Comparison of ENCODE assay signal across 8 cellular contexts in the genomic region with DNA sequence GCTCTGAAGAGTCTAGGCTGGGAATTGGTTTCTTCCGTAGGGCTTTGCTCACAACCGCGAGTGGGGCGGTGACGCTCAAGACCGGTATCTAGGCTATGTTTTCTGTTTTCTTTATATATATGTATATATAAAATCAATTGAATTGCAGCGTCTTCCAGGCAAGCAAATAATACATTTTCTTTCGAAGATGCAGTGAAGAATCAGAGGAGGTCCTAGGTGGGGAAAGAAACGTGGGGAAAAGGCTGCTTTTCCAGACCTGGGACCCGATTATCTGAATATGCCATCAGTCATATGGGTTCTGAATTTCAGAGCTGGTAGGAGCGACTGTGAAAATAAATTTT. TPM values are rescaled to one million over a fixed set of nuclear protein-coding genes. Genes with fewer than 3 reads are reported as not detected.
DNase-seq lines count a peak whose midpoint lies in the region; ATAC-seq and TF ChIP-seq lines count a peak whose summit lies in the region.

No MANE protein-coding gene starts in this region.

- no peaks in the 10 kb centered on the region for H3K79me1 ChIP-seq in mesendoderm (ENCODE audit: low read length)

- no peak overlapping the region for H2AK5ac ChIP-seq in mesendoderm (ENCODE audit: low read length)

- ATAC-seq in heart right ventricle: no peak
- no peak for ATAC-seq in left ventricle myocardium superior
- ATAC-seq in upper lobe of left lung (ENCODE audit: low FRiP score in 2 of 2): no peak
- ATAC-seq in GM18511 (IDR thresholded peaks at IDR 0.05; ENCODE audit: unreplicated experiment): no peak

- no peak overlapping the region for H3K18ac ChIP-seq in mesendoderm (ENCODE audit: low read length)

- peak overlapping the region; percentile 97 for H2AFZ ChIP-seq in mammary epithelial cell (ENCODE audit: low read depth, low read length)

- no peak overlapping the region for H3K23ac ChIP-seq in mesendoderm (ENCODE audit: low read length)

- DNase-seq in heart right ventricle: no peak
- DNase-seq in left ventricle myocardium superior: no peak
- no peak for DNase-seq in mammary epithelial cell
- no peak for DNase-seq in mesendoderm
- no peak for DNase-seq in upper lobe of left lung
- no peak for DNase-seq in central memory CD4-positive, alpha-beta T cell
- DNase-seq in NCI-H187 (lab: John Stamatoyannopoulos, UW): no peak

- in situ Hi-C loops in mammary epithelial cell (cut with MboI; ENCODE audit: low sequenced_read_pairs in 2 of 2): no loop called here

- 8 to 10% methylated on average over 11 of the region's 11 CpGs for WGBS in heart right ventricle, 2 donors
- WGBS in mammary epithelial cell (ENCODE audit: low coverage, missing lambda C conversion rate): 46% methylated on average over 11 of the region's 11 CpGs
- WGBS in mesendoderm (ENCODE audit: extremely low coverage, insufficient coverage, low lambda C conversion rate): no CpG with 5 or more reads among the region's 11 CpGs
- WGBS in upper lobe of left lung, 2 donors: 8 to 10% methylated on average over 11 of the region's 11 CpGs

- H4K5ac ChIP-seq in mesendoderm (ENCODE audit: low read length): no peak overlapping the region

- no peak for TF ChIP-seq CTCF in heart right ventricle (IDR thresholded peaks at IDR 0.05)
- TF ChIP-seq CTCF in mammary epithelial cell (conservative IDR thresholded peaks at IDR 0.05 in 1 of 2, IDR thresholded peaks at IDR 0.05 in 1 of 2; ENCODE audit: extremely low read depth in 1 of 2, insufficient read depth in 1 of 2, low read depth in 1 of 2, low read length in 2 of 2): no peak
- TF ChIP-seq CTCF in upper lobe of left lung (IDR thresholded peaks at IDR 0.05): no peak

- BruUV-seq in mammary epithelial cell (replicated peaks; lab: Mats Ljungman, UMichigan): no TSS peak

- no peak overlapping the region for H4K8ac ChIP-seq in mesendoderm (ENCODE audit: low read depth, low read length)

- CTCF ChIA-PET in mammary epithelial cell (lab: Charles Lee; ENCODE audit: low non-redundant PET): no interaction called here

- H3K4me2 ChIP-seq in mammary epithelial cell (ENCODE audit: insufficient read depth, low read depth, low read length): peak overlapping the region; percentile 92
- H3K4me2 ChIP-seq in mesendoderm (ENCODE audit: low read length): peak overlapping the region; percentile 27

- dilution Hi-C loops in mammary epithelial cell (cut with HindIII; ENCODE audit: low sequenced_read_pairs): no loop called here

- H3K4ac ChIP-seq in mesendoderm (ENCODE audit: low read depth, low read length): no peak overlapping the region

- H3K4me3 ChIP-seq in heart right ventricle (peak overlapping the region; percentile 34 to 78 (median 63)), mammary epithelial cell (replicated peaks in 1 of 3; ENCODE audit: insufficient read depth in 1 of 3, low read depth in 2 of 3, low read length in 3 of 3) (peak overlapping the region; percentile 58 to 66 (median 62)), mesendoderm (ENCODE audit: low read length) (no peak overlapping the region), upper lobe of left lung (peak overlapping the region in 3 of 4 donors; percentile 55 to 71 (median 66))

- intact Hi-C loops in heart right ventricle (cut with DNase I) (no loop called here), left ventricle myocardium superior (cut with micrococcal nuclease) (no loop called here), mammary epithelial cell (cut with micrococcal nuclease) (loop anchor here (5.0 kb wide), 1 partner anchor 41 kb away; no protein-coding TSS in a partner anchor)

- TF ChIP-seq EP300 in upper lobe of left lung (IDR thresholded peaks at IDR 0.05): no peak

- no peak overlapping the region for H3K56ac ChIP-seq in mesendoderm (ENCODE audit: low read length)

- H3K79me2 ChIP-seq in mammary epithelial cell (ENCODE audit: insufficient read depth, low read length) (no peaks in the 10 kb centered on the region), mesendoderm (ENCODE audit: control insufficient read depth, insufficient read depth, low read length) (no peaks in the 10 kb centered on the region)

- H2BK120ac ChIP-seq in mesendoderm (ENCODE audit: low read depth, low read length): no peak overlapping the region

- H3K27me3 ChIP-seq in heart right ventricle: peaks cover 0 to 27% (median 0%) of the 10 kb centered on the region in 7 donors
- H3K27me3 ChIP-seq in mammary epithelial cell (ENCODE audit: insufficient read depth, low read length): no peaks in the 10 kb centered on the region
- H3K27me3 ChIP-seq in mesendoderm (ENCODE audit: insufficient read depth, low read length, poor library complexity): no peaks in the 10 kb centered on the region
- H3K27me3 ChIP-seq in upper lobe of left lung: peaks cover 0 to 6% (median 0%) of the 10 kb centered on the region in 4 donors

- no peaks in the 10 kb centered on the region for H3K36me3 ChIP-seq in heart right ventricle
- no peaks in the 10 kb centered on the region for H3K36me3 ChIP-seq in mammary epithelial cell (ENCODE audit: insufficient read depth, low read length)
- H3K36me3 ChIP-seq in mesendoderm (ENCODE audit: control insufficient read depth, insufficient read depth, low read length): no peaks in the 10 kb centered on the region
- no peaks in the 10 kb centered on the region for H3K36me3 ChIP-seq in upper lobe of left lung

- H3K4me1 ChIP-seq in heart right ventricle (peaks cover 0 to 18% (median 7%) of the 10 kb centered on the region in 9 donors), mammary epithelial cell (ENCODE audit: insufficient read depth, low read length) (peaks cover 6% of the 10 kb centered on the region), mesendoderm (ENCODE audit: control insufficient read depth, low read depth, low read length) (peaks cover 3% of the 10 kb centered on the region), upper lobe of left lung (peaks cover 4 to 21% (median 7%) of the 10 kb centered on the region in 4 donors)

- TF ChIP-seq POLR2A in upper lobe of left lung (IDR thresholded peaks at IDR 0.05): no peak

- H3K9me3 ChIP-seq in heart right ventricle: no peaks in the 10 kb centered on the region
- H3K9me3 ChIP-seq in mammary epithelial cell (replicated peaks; ENCODE audit: insufficient read depth, low read length): no peaks in the 10 kb centered on the region
- H3K9me3 ChIP-seq in upper lobe of left lung: no peaks in the 10 kb centered on the region

- H4K20me1 ChIP-seq in mammary epithelial cell (ENCODE audit: insufficient read depth, low read length): no peaks in the 10 kb centered on the region

- no peak overlapping the region for H2BK15ac ChIP-seq in mesendoderm (replicated peaks; ENCODE audit: low read depth)

- H2BK5ac ChIP-seq in mesendoderm (ENCODE audit: low read length): no peak overlapping the region

- H3K27ac ChIP-seq in heart right ventricle (peak overlapping the region in 3 of 10 donors; percentile 6 to 45 (median 11)), mammary epithelial cell (ENCODE audit: insufficient read depth, low read depth, low read length) (no peak overlapping the region), mesendoderm (ENCODE audit: low read depth, low read length) (no peak overlapping the region), upper lobe of left lung (peak overlapping the region in 3 of 4 donors; percentile 55 to 79 (median 72))

- H3K9ac ChIP-seq in mammary epithelial cell (ENCODE audit: insufficient read depth, low read length) (no peak overlapping the region), mesendoderm (ENCODE audit: low read length) (peak overlapping the region; percentile 58)

RNA-seq across cellular contexts. Expression of a gene that starts 0.7 kb away (rescaled TPM):
- total RNA-seq in heart right ventricle (1 to 10 TPM in 4 of 10 donors, under 1 TPM in 6; 0.32 to 2.9 (median 0.92) TPM), left ventricle myocardium superior (1.3 TPM), mammary epithelial cell (1 to 10 TPM; 1.2 to 1.3 TPM), upper lobe of left lung (10 to 100 TPM in 3 of 6 donors, 1 to 10 TPM in 3; 5.8 to 24.1 (median 9.8) TPM)
- polyA plus RNA-seq in heart right ventricle (under 1 TPM; 0.10 to 0.59 TPM), mammary epithelial cell (0.49 TPM)
- 22.9 TPM for polyA minus RNA-seq in mammary epithelial cell
- polyA plus RNA-seq in mesendoderm (2013, experiment 1 of 2): 0.73 TPM
- polyA plus RNA-seq in mesendoderm (2013, experiment 2 of 2): 0.80 TPM

Comparison
In these comparisons a context has a peak if more than half of its experiments do, and no peak if none do; other contexts are left out.
1. H3K27ac ChIP-seq: peak in upper lobe of left lung (3 of 4); none in mammary epithelial cell (single experiment) and mesendoderm (single experiment).